ENCODE assay signal across 8 cellular contexts in genomic region chr16:1705688-1706385, GRCh38. TPM values are rescaled to one million over a fixed set of nuclear protein-coding genes. Genes with fewer than 3 reads are reported as not detected.
A peak's percentile ranks its signal among the peaks of the same experiment; 100 is the strongest.
DNase-seq lines count a peak whose midpoint lies in the region; ATAC-seq and TF ChIP-seq lines count a peak whose summit lies in the region.

A gene with protein sequence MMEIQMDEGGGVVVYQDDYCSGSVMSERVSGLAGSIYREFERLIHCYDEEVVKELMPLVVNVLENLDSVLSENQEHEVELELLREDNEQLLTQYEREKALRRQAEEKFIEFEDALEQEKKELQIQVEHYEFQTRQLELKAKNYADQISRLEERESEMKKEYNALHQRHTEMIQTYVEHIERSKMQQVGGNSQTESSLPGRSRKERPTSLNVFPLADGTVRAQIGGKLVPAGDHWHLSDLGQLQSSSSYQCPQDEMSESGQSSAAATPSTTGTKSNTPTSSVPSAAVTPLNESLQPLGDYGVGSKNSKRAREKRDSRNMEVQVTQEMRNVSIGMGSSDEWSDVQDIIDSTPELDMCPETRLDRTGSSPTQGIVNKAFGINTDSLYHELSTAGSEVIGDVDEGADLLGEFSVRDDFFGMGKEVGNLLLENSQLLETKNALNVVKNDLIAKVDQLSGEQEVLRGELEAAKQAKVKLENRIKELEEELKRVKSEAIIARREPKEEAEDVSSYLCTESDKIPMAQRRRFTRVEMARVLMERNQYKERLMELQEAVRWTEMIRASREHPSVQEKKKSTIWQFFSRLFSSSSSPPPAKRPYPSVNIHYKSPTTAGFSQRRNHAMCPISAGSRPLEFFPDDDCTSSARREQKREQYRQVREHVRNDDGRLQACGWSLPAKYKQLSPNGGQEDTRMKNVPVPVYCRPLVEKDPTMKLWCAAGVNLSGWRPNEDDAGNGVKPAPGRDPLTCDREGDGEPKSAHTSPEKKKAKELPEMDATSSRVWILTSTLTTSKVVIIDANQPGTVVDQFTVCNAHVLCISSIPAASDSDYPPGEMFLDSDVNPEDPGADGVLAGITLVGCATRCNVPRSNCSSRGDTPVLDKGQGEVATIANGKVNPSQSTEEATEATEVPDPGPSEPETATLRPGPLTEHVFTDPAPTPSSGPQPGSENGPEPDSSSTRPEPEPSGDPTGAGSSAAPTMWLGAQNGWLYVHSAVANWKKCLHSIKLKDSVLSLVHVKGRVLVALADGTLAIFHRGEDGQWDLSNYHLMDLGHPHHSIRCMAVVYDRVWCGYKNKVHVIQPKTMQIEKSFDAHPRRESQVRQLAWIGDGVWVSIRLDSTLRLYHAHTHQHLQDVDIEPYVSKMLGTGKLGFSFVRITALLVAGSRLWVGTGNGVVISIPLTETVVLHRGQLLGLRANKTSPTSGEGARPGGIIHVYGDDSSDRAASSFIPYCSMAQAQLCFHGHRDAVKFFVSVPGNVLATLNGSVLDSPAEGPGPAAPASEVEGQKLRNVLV (N-terminal part only) (plus strand): TSS chr16:1706195. CDS start chr16:1706340, 145 bp downstream.

- CTCF ChIA-PET in activated B cell treated with CpG ODN at 0.5 μM for 24 hours (lab: Charles Lee) = interaction anchor here (0.7 to 2.9 kb wide), 13 partner anchors 8 to 342 kb away, joined by 3 to 16 read pairs (median 4); partner anchors contain the start of genes EME2, JPT2, MRPS34 and NUBP2

- no peaks in the 10 kb centered on the region for H3K9me3 Mint-ChIP-seq in activated B cell treated with CpG ODN at 0.5 μM for 24 hours

- H3K27ac Mint-ChIP-seq in activated B cell treated with CpG ODN at 0.5 μM for 24 hours = peak within 1 kb of the TSS; percentile 98

- POLR2A ChIA-PET in activated B cell treated with CpG ODN at 0.5 μM for 24 hours (lab: Charles Lee) = interaction anchor here (0.6 to 3.3 kb wide), 27 partner anchors 8 to 449 kb away, joined by 3 to 49 read pairs (median 5); partner anchors contain the start of genes CRAMP1, EME2, FAHD1 and HAGH

- peak within 1 kb of the TSS; percentile 99 for H3K4me3 Mint-ChIP-seq in activated B cell treated with CpG ODN at 0.5 μM for 24 hours

- TF ChIP-seq CTCF in activated B cell treated with CpG ODN at 0.5 μM for 24 hours (IDR thresholded peaks at IDR 0.05) = no peak

- peak within 1 kb of the TSS; percentile 95 for H3K27ac ChIP-seq in caudate nucleus (ENCODE audit: low read depth, low read length)

- intact Hi-C loops in activated B cell treated with CpG ODN at 0.5 μM for 24 hours (cut with micrococcal nuclease) = loop anchor here (1.0 to 5.0 kb wide), 8 partner anchors 8 to 355 kb away; partner anchors contain the start of genes CRAMP1, EME2, GNPTG and HAGH

- H3K36me3 Mint-ChIP-seq in activated B cell treated with CpG ODN at 0.5 μM for 24 hours (ENCODE audit: low read depth) = peaks cover 43% of the 10 kb centered on the region

- peaks cover 38% of the 10 kb centered on the region for H3K4me1 Mint-ChIP-seq in activated B cell treated with CpG ODN at 0.5 μM for 24 hours

- H3K27me3 Mint-ChIP-seq in activated B cell treated with CpG ODN at 0.5 μM for 24 hours = no peaks in the 10 kb centered on the region

- DNase-seq in AG08396 (ENCODE audit: low spot score) (peak; percentile 99), NCI-H2196 treated with DMSO at 0.1 percent for 48 hours (lab: John Stamatoyannopoulos, UW; ENCODE audit: unreplicated experiment) (peak; percentile 74), activated B cell treated with CpG ODN at 0.5 μM for 24 hours (peak; percentile 100), caudate nucleus (lab: John Stamatoyannopoulos, UW) (peak in 59 of 61 donors; percentile 50 to 96 (median 88)), islet precursor cell (peak; percentile 96)
- DNase-seq in stimulated activated CD4-positive, alpha-beta T cell treated with anti-CD3 and anti-CD28 coated beads, Interleukin-12 subunit alpha, Interleukin-12 subunit beta, amount 100 ng/mL, for 4 hours = peak; percentile 96

- ATAC-seq in GM18907 (IDR thresholded peaks at IDR 0.05; ENCODE audit: unreplicated experiment) = peak; percentile 84
- peak; percentile 67 for ATAC-seq in HG03139 (IDR thresholded peaks at IDR 0.05; ENCODE audit: unreplicated experiment)
- ATAC-seq in activated B cell treated with CpG ODN at 0.5 μM for 24 hours (ENCODE audit: low read depth) = peak; percentile 81

RNA-seq across cellular contexts. Expression of the gene that starts here (rescaled TPM):
- total RNA-seq in activated B cell treated with CpG ODN at 0.5 μM for 24 hours = 157 and 201 TPM in 2 replicates

Comparison
In these comparisons a context has a peak if more than half of its experiments do, and no peak if none do; other contexts are left out.
1. Peak in every context shown above with its lines: DNase-seq, ATAC-seq and H3K27ac ChIP-seq.